In genomic region chr12:13135336-13136178, GRCh38 we compare ENCODE assay signal across 9 cellular contexts. TPM values are rescaled to one million over a fixed set of nuclear protein-coding genes. Genes with fewer than 3 reads are reported as not detected.
DNase-seq lines count a peak whose midpoint lies in the region; ATAC-seq and TF ChIP-seq lines count a peak whose summit lies in the region.
"Had no signal": no experiment of that assay in that cellular context is flagged by ENCODE, and none has a peak within 500 bp of the region (broad histone marks: within the 10 kb centered on the region; RNA-seq: fewer than 3 reads in every experiment).

No MANE protein-coding gene starts in this region.

- H3K27ac Mint-ChIP-seq in HFFc6: peak overlapping the region; percentile 88
- no peak overlapping the region for H3K27ac Mint-ChIP-seq in CD8-positive, alpha-beta memory T cell

- H3K27me3 Mint-ChIP-seq in HFFc6 (ENCODE audit: insufficient read depth): no peaks in the 10 kb centered on the region; the same call in 1 of the 2 replicates
- peaks cover 2 to 20% of the 10 kb centered on the region in 2 donors for H3K27me3 Mint-ChIP-seq in CD8-positive, alpha-beta memory T cell

- CTCF ChIA-PET in CD8-positive, alpha-beta memory T cell (lab: Charles Lee): interaction anchor here (1.2 to 1.5 kb wide), 2 partner anchors 17 to 77 kb away, joined by 3 read pairs; no protein-coding TSS in a partner anchor

- no peak for ATAC-seq in thoracic aorta (ENCODE audit: insufficient number of reproducible peaks, low FRiP score, low read depth)

- no peaks in the 10 kb centered on the region for H3K9me3 ChIP-seq in thoracic aorta
- H3K9me3 ChIP-seq in CD8-positive, alpha-beta memory T cell (ENCODE audit: low read length): no peaks in the 10 kb centered on the region
- H3K9me3 ChIP-seq: uterus had no signal

- H3K4me3 ChIP-seq in brain microvascular endothelial cell (ENCODE audit: low read depth, low read length): no peak overlapping the region
- no peak overlapping the region for H3K4me3 ChIP-seq in kidney epithelial cell (ENCODE audit: low read depth, low read length)
- H3K4me3 ChIP-seq in thoracic aorta: no peak overlapping the region
- no peak overlapping the region for H3K4me3 ChIP-seq in CD8-positive, alpha-beta memory T cell (ENCODE audit: low read length)
- H3K4me3 ChIP-seq: uterus had no signal

- no peaks in the 10 kb centered on the region for H3K9me3 Mint-ChIP-seq in HFFc6
- H3K9me3 Mint-ChIP-seq in CD8-positive, alpha-beta memory T cell: no peaks in the 10 kb centered on the region

- peak overlapping the region; percentile 31 for H3K27ac ChIP-seq in brain microvascular endothelial cell
- no peak overlapping the region for H3K27ac ChIP-seq in thoracic aorta
- no peak overlapping the region for H3K27ac ChIP-seq in CD8-positive, alpha-beta memory T cell (ENCODE audit: low read depth, low read length)
- H3K27ac ChIP-seq: uterus had no signal

- no peaks in the 10 kb centered on the region for H3K27me3 ChIP-seq in brain microvascular endothelial cell (replicated peaks)
- no peaks in the 10 kb centered on the region for H3K27me3 ChIP-seq in kidney epithelial cell (ENCODE audit: control insufficient read depth, insufficient read depth, low read length)
- no peaks in the 10 kb centered on the region for H3K27me3 ChIP-seq in thoracic aorta (replicated peaks; ENCODE audit: insufficient read depth)
- no peaks in the 10 kb centered on the region for H3K27me3 ChIP-seq in CD8-positive, alpha-beta memory T cell (ENCODE audit: insufficient read depth, low read length, poor library complexity, severe bottlenecking)
- H3K27me3 ChIP-seq: uterus had no signal

- H3K36me3 ChIP-seq in brain microvascular endothelial cell (replicated peaks): no peaks in the 10 kb centered on the region
- H3K36me3 ChIP-seq in kidney epithelial cell (ENCODE audit: control insufficient read depth, insufficient read depth, low read length): no peaks in the 10 kb centered on the region
- H3K36me3 ChIP-seq in thoracic aorta: no peaks in the 10 kb centered on the region
- no peaks in the 10 kb centered on the region for H3K36me3 ChIP-seq in CD8-positive, alpha-beta memory T cell (ENCODE audit: insufficient read depth, low read length)
- H3K36me3 ChIP-seq: uterus had no signal

- TF ChIP-seq CTCF in HFFc6 (IDR thresholded peaks at IDR 0.05) (peak; percentile 70), brain microvascular endothelial cell (IDR thresholded peaks at IDR 0.05; ENCODE audit: low read depth, low read length, missing control alignments) (peak; percentile 55), kidney epithelial cell (IDR thresholded peaks at IDR 0.05; ENCODE audit: insufficient read depth, low read length, poor library complexity, severe bottlenecking) (peak; percentile 30), thoracic aorta (IDR thresholded peaks at IDR 0.05) (no peak)

- peaks cover 0 to 7% of the 10 kb centered on the region in 2 donors for H3K4me1 ChIP-seq in thoracic aorta (ENCODE audit: control insufficient read depth in 1 of 2, low read depth in 2 of 2)
- no peaks in the 10 kb centered on the region for H3K4me1 ChIP-seq in CD8-positive, alpha-beta memory T cell (ENCODE audit: insufficient read depth, low read length)
- H3K4me1 ChIP-seq: uterus had no signal

- in situ Hi-C loops in brain microvascular endothelial cell (cut with HindIII; ENCODE audit: low pct_ligation_motif_present, low sequenced_read_pairs): no loop called here

- peaks cover 54% of the 10 kb centered on the region for H3K4me1 Mint-ChIP-seq in HFFc6 (ENCODE audit: low read depth)
- no peaks in the 10 kb centered on the region for H3K4me1 Mint-ChIP-seq in CD8-positive, alpha-beta memory T cell

- peak overlapping the region; percentile 77 for H3K4me3 Mint-ChIP-seq in HFFc6
- H3K4me3 Mint-ChIP-seq in CD8-positive, alpha-beta memory T cell: no peak overlapping the region

- H3K36me3 Mint-ChIP-seq in HFFc6 (ENCODE audit: low read depth): no peaks in the 10 kb centered on the region
- H3K36me3 Mint-ChIP-seq in CD8-positive, alpha-beta memory T cell: no peaks in the 10 kb centered on the region

- POLR2A ChIA-PET in CD8-positive, alpha-beta memory T cell (lab: Charles Lee): no interaction called here

- DNase-seq in HFFc6 (peak; percentile 92), brain microvascular endothelial cell (peak; percentile 89), kidney epithelial cell (ENCODE audit: low read depth) (peak; percentile 89), thoracic aorta (ENCODE audit: low spot score) (peak; percentile 38), NCI-H1092 (lab: John Stamatoyannopoulos, UW) (no peak)
- DNase-seq in CD8-positive, alpha-beta memory T cell: no peak
- no peak for DNase-seq in stimulated activated CD4-positive, alpha-beta T cell treated with anti-CD3 and anti-CD28 coated beads, Interleukin-12 subunit alpha, Interleukin-12 subunit beta, amount 100 ng/mL, for 4 hours
- no peak for DNase-seq in central memory CD4-positive, alpha-beta T cell

RNA-seq across cellular contexts. Expression of gene GSG1, which starts 32.1 kb away (rescaled TPM):
- total RNA-seq in HFFc6 (2021; fragmentation: NEBNext Ultra II Directional; extraction: Animal tissue kit (Norgen Biotek cat#: 25700)): 1 to 10 TPM in 2 of 6 experiments, under 1 TPM in 4; 0.48 to 1.0 (median 0.75) TPM
- total RNA-seq in kidney epithelial cell: not detected in 2 replicates
- total RNA-seq in thoracic aorta: not detected
- not detected for total RNA-seq in CD8-positive, alpha-beta memory T cell
- polyA plus RNA-seq in CD8-positive, alpha-beta memory T cell: not detected
- total RNA-seq: uterus had no signal

Comparison
In these comparisons a context has a peak if more than half of its experiments do, and no peak if none do; other contexts are left out.
1. DNase-seq: peak in HFFc6 (single experiment), brain microvascular endothelial cell (single experiment), kidney epithelial cell (single experiment) and thoracic aorta (single experiment); none in CD8-positive, alpha-beta memory T cell (0 of 5), stimulated activated CD4-positive, alpha-beta T cell treated with anti-CD3 and anti-CD28 coated beads, Interleukin-12 subunit alpha, Interleukin-12 subunit beta, amount 100 ng/mL, for 4 hours (single experiment), central memory CD4-positive, alpha-beta T cell (single experiment) and NCI-H1092 (single experiment).